Comparison of ENCODE assay signal across 13 cellular contexts in the genomic region with DNA sequence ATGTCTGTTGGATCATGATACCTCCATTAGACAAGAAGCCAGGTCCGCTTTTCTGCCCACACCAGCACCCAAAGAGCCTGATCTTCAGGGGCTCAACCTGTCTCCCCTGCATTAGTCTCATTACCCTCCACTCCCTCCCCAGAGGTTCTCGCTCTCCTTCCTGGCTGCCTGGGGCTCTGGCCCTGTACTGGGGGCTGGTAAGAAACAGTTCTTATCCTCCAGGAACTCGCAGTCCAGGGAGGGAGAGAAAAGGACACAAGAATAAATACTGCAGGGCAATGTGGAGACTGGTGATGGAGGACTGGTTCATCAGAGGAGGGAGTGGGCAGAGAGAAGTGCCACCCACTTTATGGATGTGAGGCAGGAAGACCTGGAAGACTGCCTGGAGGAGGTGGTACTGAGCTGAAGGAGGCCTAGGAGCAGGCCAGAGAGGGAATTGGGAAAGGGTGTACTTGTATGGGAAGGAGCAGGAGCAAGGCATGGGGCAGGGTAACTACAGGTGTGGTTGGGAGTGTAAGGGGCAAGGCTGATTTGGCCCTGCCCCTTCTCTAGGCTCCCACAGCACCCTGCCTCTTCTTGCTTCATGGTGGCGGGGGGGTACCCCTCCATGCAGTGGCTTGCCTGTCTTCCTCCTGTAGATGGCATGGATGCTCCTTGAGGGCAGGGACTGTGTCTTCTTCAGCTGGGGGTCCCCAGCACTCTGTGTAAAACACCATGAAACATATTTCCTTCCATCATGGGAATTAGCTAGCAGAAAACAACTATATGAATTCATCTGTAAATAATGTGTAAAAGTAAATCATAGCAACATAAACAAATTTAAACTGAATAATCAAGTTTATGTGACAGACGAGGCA. TPM values are rescaled to one million over a fixed set of nuclear protein-coding genes. Genes with fewer than 3 reads are reported as not detected.
"Had no signal": no experiment of that assay in that cellular context is flagged by ENCODE, and none has a peak within 500 bp of the region (broad histone marks: within the 10 kb centered on the region; RNA-seq: fewer than 3 reads in every experiment).

No MANE protein-coding gene starts in this region.

- H3K4me3 ChIP-seq: sigmoid colon, transverse colon had no signal

- H3K9me3 Mint-ChIP-seq: activated CD8-positive, alpha-beta T cell treated with anti-CD3 and anti-CD28 coated beads for 36 hours; activated naive CD4-positive, alpha-beta T cell treated with anti-CD3 and anti-CD28 coated beads, Interleukin-2, amount 50 U/mL, for 72 hours; naive thymus-derived CD8-positive, alpha-beta T cell; T-helper 2 cell treated with Interferon-gamma antibody and Interleukin-4, amounts not matched to agents 5 μg/mL and 100 μg/mL, for 36 hours had no signal

- H3K4me3 Mint-ChIP-seq: activated CD8-positive, alpha-beta T cell treated with anti-CD3 and anti-CD28 coated beads for 36 hours; T-helper 2 cell treated with Interferon-gamma antibody and Interleukin-4, amounts not matched to agents 5 μg/mL and 100 μg/mL, for 36 hours had no signal

- H3K27ac ChIP-seq: brain microvascular endothelial cell, sigmoid colon, transverse colon had no signal

- H3K36me3 ChIP-seq: brain microvascular endothelial cell, sigmoid colon, transverse colon had no signal

- H3K27ac Mint-ChIP-seq: activated CD8-positive, alpha-beta T cell treated with anti-CD3 and anti-CD28 coated beads for 36 hours; activated naive CD4-positive, alpha-beta T cell treated with anti-CD3 and anti-CD28 coated beads, Interleukin-2, amount 50 U/mL, for 72 hours; T-helper 2 cell treated with Interferon-gamma antibody and Interleukin-4, amounts not matched to agents 5 μg/mL and 100 μg/mL, for 36 hours had no signal

- H3K9me3 ChIP-seq: sigmoid colon, transverse colon had no signal

- DNase-seq: activated CD4-positive, alpha-beta T cell treated with anti-CD3 and anti-CD28 coated beads for 1 hour; amniotic stem cell; effector memory CD4-positive, alpha-beta T cell; sigmoid colon; stimulated activated naive CD4-positive, alpha-beta T cell; SW 1271 had no signal

RNA-seq across cellular contexts. Expression of gene LRRC71, which starts 5.0 kb away (rescaled TPM):
- total RNA-seq: activated CD8-positive, alpha-beta T cell treated with anti-CD3 and anti-CD28 coated beads for 36 hours; activated naive CD4-positive, alpha-beta T cell treated with anti-CD3 and anti-CD28 coated beads, Interleukin-2, amount 50 U/mL, for 72 hours; mononuclear cell; naive thymus-derived CD8-positive, alpha-beta T cell; sigmoid colon had no signal
- polyA plus RNA-seq: naive thymus-derived CD8-positive, alpha-beta T cell had no signal

RNA-seq across cellular contexts. Expression of gene PEAR1, which starts 31.9 kb away (rescaled TPM):
- polyA plus RNA-seq: naive thymus-derived CD8-positive, alpha-beta T cell had no signal
